In genomic region chr9:99819484-99820329, GRCh38 we compare ENCODE assay signal across 1 cellular context.
TF ChIP-seq lines count a peak whose summit lies in the region.

No MANE protein-coding gene starts in this region.

TF ChIP-seq in HepG2, 621 proteins besides CTCF, POLR2A, EP300 and RAD21 (continued from another document and continues in another):
- peak; percentile 66 for TF ChIP-seq SKI (IDR thresholded peaks at IDR 0.05; ENCODE audit: partially characterized antibody)
- TF ChIP-seq, protein P1, sequence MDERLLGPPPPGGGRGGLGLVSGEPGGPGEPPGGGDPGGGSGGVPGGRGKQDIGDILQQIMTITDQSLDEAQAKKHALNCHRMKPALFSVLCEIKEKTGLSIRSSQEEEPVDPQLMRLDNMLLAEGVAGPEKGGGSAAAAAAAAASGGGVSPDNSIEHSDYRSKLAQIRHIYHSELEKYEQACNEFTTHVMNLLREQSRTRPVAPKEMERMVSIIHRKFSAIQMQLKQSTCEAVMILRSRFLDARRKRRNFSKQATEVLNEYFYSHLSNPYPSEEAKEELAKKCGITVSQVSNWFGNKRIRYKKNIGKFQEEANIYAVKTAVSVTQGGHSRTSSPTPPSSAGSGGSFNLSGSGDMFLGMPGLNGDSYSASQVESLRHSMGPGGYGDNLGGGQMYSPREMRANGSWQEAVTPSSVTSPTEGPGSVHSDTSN (CRISPR knock-in tag; IDR thresholded peaks at IDR 0.05): 0 out of 2 replicates have a peak, but pooled peaks have one; percentile 13
- TF ChIP-seq MYPOP (CRISPR knock-in tag; IDR thresholded peaks at IDR 0.05): peak; percentile 44
- TF ChIP-seq ARNT2 (CRISPR knock-in tag; IDR thresholded peaks at IDR 0.05; ENCODE audit: low read depth): peak; percentile 90
- TF ChIP-seq TCF12 (IDR thresholded peaks at IDR 0.05): no peak
- TF ChIP-seq TCF12 (CRISPR knock-in tag; IDR thresholded peaks at IDR 0.05): peak; percentile 63; the same call in 1 of the 2 replicates
- peak; percentile 62; the same call in 1 of the 2 replicates for TF ChIP-seq EEA1 (CRISPR knock-in tag; IDR thresholded peaks at IDR 0.05; ENCODE audit: borderline replicate concordance)
- TF ChIP-seq ZNF614 (CRISPR knock-in tag; IDR thresholded peaks at IDR 0.05; ENCODE audit: borderline replicate concordance): 0 out of 2 replicates have a peak, but pooled peaks have one; percentile 57
- TF ChIP-seq BHLHE40 (IDR thresholded peaks at IDR 0.05; ENCODE audit: low read length): peak; percentile 48; the same call in 1 of the 2 replicates
- TF ChIP-seq DPF2 (CRISPR knock-in tag; IDR thresholded peaks at IDR 0.05; ENCODE audit: borderline replicate concordance, low read depth): no peak
- TF ChIP-seq FOXJ3 (CRISPR knock-in tag; IDR thresholded peaks at IDR 0.05; ENCODE audit: borderline replicate concordance): no peak
- 0 out of 2 replicates have a peak, but pooled peaks have one; percentile 38 for TF ChIP-seq ZNF749 (CRISPR knock-in tag; IDR thresholded peaks at IDR 0.05; ENCODE audit: borderline replicate concordance)
- peak; percentile 80 for TF ChIP-seq ASH2L (IDR thresholded peaks at IDR 0.05; ENCODE audit: insufficient read length, low read depth, low read length)
- TF ChIP-seq SMARCC2 (IDR thresholded peaks at IDR 0.05): no peak
- peak in 1 of 2 experiments; percentile 69; a peak in 2 of 4 replicates for TF ChIP-seq NR2F1 (CRISPR knock-in tag; IDR thresholded peaks at IDR 0.05)
- TF ChIP-seq ZNF335 (CRISPR knock-in tag; IDR thresholded peaks at IDR 0.05): peak; percentile 91
- TF ChIP-seq SRF (IDR thresholded peaks at IDR 0.05; ENCODE audit: low read depth, low read length): peak; percentile 96
- TF ChIP-seq, protein P2, sequence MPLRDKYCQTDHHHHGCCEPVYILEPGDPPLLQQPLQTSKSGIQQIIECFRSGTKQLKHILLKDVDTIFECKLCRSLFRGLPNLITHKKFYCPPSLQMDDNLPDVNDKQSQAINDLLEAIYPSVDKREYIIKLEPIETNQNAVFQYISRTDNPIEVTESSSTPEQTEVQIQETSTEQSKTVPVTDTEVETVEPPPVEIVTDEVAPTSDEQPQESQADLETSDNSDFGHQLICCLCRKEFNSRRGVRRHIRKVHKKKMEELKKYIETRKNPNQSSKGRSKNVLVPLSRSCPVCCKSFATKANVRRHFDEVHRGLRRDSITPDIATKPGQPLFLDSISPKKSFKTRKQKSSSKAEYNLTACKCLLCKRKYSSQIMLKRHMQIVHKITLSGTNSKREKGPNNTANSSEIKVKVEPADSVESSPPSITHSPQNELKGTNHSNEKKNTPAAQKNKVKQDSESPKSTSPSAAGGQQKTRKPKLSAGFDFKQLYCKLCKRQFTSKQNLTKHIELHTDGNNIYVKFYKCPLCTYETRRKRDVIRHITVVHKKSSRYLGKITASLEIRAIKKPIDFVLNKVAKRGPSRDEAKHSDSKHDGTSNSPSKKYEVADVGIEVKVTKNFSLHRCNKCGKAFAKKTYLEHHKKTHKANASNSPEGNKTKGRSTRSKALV (CRISPR knock-in tag; IDR thresholded peaks at IDR 0.05): peak; percentile 34; the same call in 1 of the 2 replicates
- no peak for TF ChIP-seq HNF4G (IDR thresholded peaks at IDR 0.05; ENCODE audit: borderline replicate concordance, low read depth, low read length)
- peak; percentile 43; the same call in 1 of the 2 replicates for TF ChIP-seq HNF4G (CRISPR knock-in tag; IDR thresholded peaks at IDR 0.05; ENCODE audit: borderline replicate concordance, low read depth)
- no peak for TF ChIP-seq ZNF7 (CRISPR knock-in tag; IDR thresholded peaks at IDR 0.05)
- no peak for TF ChIP-seq ATRX (CRISPR knock-in tag; IDR thresholded peaks at IDR 0.05; ENCODE audit: borderline replicate concordance)
- no peak; the same call in 1 of the 2 replicates for TF ChIP-seq HES4 (CRISPR knock-in tag; IDR thresholded peaks at IDR 0.05; ENCODE audit: borderline replicate concordance)
- TF ChIP-seq MBNL3 (CRISPR knock-in tag; conservative IDR thresholded peaks at IDR 0.05): no peak
- TF ChIP-seq CREM (IDR thresholded peaks at IDR 0.05): peak; percentile 74
- no peak for TF ChIP-seq CREM (CRISPR knock-in tag; IDR thresholded peaks at IDR 0.05)
- peak; percentile 11; the same call in 1 of the 2 replicates for TF ChIP-seq FOXK1 (CRISPR knock-in tag; IDR thresholded peaks at IDR 0.05; ENCODE audit: borderline replicate concordance, low read depth)
- peak; percentile 52 for TF ChIP-seq ZNF501 (CRISPR knock-in tag; IDR thresholded peaks at IDR 0.05)
- TF ChIP-seq ZNF891 (CRISPR knock-in tag; IDR thresholded peaks at IDR 0.05): peak; percentile 72
- peak; percentile 25; the same call in 1 of the 2 replicates for TF ChIP-seq SOX5 (CRISPR knock-in tag; IDR thresholded peaks at IDR 0.05; ENCODE audit: borderline replicate concordance)
- no peak for TF ChIP-seq ZNF784 (CRISPR knock-in tag; IDR thresholded peaks at IDR 0.05; ENCODE audit: borderline replicate concordance)
- TF ChIP-seq, protein P3, sequence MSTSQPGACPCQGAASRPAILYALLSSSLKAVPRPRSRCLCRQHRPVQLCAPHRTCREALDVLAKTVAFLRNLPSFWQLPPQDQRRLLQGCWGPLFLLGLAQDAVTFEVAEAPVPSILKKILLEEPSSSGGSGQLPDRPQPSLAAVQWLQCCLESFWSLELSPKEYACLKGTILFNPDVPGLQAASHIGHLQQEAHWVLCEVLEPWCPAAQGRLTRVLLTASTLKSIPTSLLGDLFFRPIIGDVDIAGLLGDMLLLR (CRISPR knock-in tag; IDR thresholded peaks at IDR 0.05): peak; percentile 67
- TF ChIP-seq JDP2 (CRISPR knock-in tag; IDR thresholded peaks at IDR 0.05; ENCODE audit: borderline replicate concordance): no peak
- peak; percentile 87; the same call in 1 of the 2 replicates for TF ChIP-seq CHCHD3 (CRISPR knock-in tag; IDR thresholded peaks at IDR 0.05)
- TF ChIP-seq SCMH1 (CRISPR knock-in tag; IDR thresholded peaks at IDR 0.05; ENCODE audit: borderline replicate concordance): no peak
- peak; percentile 54 for TF ChIP-seq PHF20 (CRISPR knock-in tag; IDR thresholded peaks at IDR 0.05)
- TF ChIP-seq, protein P4, sequence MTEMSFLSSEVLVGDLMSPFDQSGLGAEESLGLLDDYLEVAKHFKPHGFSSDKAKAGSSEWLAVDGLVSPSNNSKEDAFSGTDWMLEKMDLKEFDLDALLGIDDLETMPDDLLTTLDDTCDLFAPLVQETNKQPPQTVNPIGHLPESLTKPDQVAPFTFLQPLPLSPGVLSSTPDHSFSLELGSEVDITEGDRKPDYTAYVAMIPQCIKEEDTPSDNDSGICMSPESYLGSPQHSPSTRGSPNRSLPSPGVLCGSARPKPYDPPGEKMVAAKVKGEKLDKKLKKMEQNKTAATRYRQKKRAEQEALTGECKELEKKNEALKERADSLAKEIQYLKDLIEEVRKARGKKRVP (CRISPR knock-in tag; IDR thresholded peaks at IDR 0.05): 0 out of 4 replicates have a peak, but pooled peaks of 1 of the 2 experiments have one; percentile 4
- TF ChIP-seq ZFYVE20 (CRISPR knock-in tag; IDR thresholded peaks at IDR 0.05; ENCODE audit: borderline replicate concordance, low read depth): 0 out of 2 replicates have a peak, but pooled peaks have one; percentile 50
- TF ChIP-seq KLF16 (CRISPR knock-in tag; IDR thresholded peaks at IDR 0.05): 0 out of 4 replicates have a peak, but pooled peaks of 1 of the 2 experiments have one; percentile 44
- TF ChIP-seq POGZ (CRISPR knock-in tag; IDR thresholded peaks at IDR 0.05): peak; percentile 24; the same call in 1 of the 2 replicates
- no peak for TF ChIP-seq SRSF9 (IDR thresholded peaks at IDR 0.05; ENCODE audit: borderline replicate concordance, insufficient read depth, low read depth, low read length, poor library complexity, severe bottlenecking)
- TF ChIP-seq ZFP41 (CRISPR knock-in tag; IDR thresholded peaks at IDR 0.05; ENCODE audit: borderline replicate concordance): peak; percentile 54; the same call in 1 of the 2 replicates
- peak; percentile 71 for TF ChIP-seq ZBTB21 (CRISPR knock-in tag; IDR thresholded peaks at IDR 0.05)
- TF ChIP-seq SMAD3 (CRISPR knock-in tag; IDR thresholded peaks at IDR 0.05): no peak
- TF ChIP-seq ZNF20 (CRISPR knock-in tag; IDR thresholded peaks at IDR 0.05): no peak
- TF ChIP-seq DNMT1 (CRISPR knock-in tag; IDR thresholded peaks at IDR 0.05): peak; percentile 58; the same call in 1 of the 2 replicates
- TF ChIP-seq RFX1 (IDR thresholded peaks at IDR 0.05): no peak
- no peak for TF ChIP-seq ZNF432 (CRISPR knock-in tag; IDR thresholded peaks at IDR 0.05; ENCODE audit: borderline replicate concordance)
- peak; percentile 72; the same call in 1 of the 2 replicates for TF ChIP-seq TBX2 (CRISPR knock-in tag; IDR thresholded peaks at IDR 0.05; ENCODE audit: borderline replicate concordance)
- TF ChIP-seq ADNP (CRISPR knock-in tag; IDR thresholded peaks at IDR 0.05): no peak
- TF ChIP-seq GABPB1 (CRISPR knock-in tag; IDR thresholded peaks at IDR 0.05): peak; percentile 90
- TF ChIP-seq KDM3A (CRISPR knock-in tag; IDR thresholded peaks at IDR 0.05; ENCODE audit: low read depth): 0 out of 2 replicates have a peak, but pooled peaks have one; percentile 19
- TF ChIP-seq ZNF788 (CRISPR knock-in tag; IDR thresholded peaks at IDR 0.05; ENCODE audit: borderline replicate concordance): peak; percentile 48; the same call in 1 of the 2 replicates
- no peak; the same call in 1 of the 2 replicates for TF ChIP-seq KLF15 (CRISPR knock-in tag; IDR thresholded peaks at IDR 0.05; ENCODE audit: borderline replicate concordance)
- TF ChIP-seq ZNF572 (CRISPR knock-in tag; IDR thresholded peaks at IDR 0.05): no peak
- TF ChIP-seq, protein P5, sequence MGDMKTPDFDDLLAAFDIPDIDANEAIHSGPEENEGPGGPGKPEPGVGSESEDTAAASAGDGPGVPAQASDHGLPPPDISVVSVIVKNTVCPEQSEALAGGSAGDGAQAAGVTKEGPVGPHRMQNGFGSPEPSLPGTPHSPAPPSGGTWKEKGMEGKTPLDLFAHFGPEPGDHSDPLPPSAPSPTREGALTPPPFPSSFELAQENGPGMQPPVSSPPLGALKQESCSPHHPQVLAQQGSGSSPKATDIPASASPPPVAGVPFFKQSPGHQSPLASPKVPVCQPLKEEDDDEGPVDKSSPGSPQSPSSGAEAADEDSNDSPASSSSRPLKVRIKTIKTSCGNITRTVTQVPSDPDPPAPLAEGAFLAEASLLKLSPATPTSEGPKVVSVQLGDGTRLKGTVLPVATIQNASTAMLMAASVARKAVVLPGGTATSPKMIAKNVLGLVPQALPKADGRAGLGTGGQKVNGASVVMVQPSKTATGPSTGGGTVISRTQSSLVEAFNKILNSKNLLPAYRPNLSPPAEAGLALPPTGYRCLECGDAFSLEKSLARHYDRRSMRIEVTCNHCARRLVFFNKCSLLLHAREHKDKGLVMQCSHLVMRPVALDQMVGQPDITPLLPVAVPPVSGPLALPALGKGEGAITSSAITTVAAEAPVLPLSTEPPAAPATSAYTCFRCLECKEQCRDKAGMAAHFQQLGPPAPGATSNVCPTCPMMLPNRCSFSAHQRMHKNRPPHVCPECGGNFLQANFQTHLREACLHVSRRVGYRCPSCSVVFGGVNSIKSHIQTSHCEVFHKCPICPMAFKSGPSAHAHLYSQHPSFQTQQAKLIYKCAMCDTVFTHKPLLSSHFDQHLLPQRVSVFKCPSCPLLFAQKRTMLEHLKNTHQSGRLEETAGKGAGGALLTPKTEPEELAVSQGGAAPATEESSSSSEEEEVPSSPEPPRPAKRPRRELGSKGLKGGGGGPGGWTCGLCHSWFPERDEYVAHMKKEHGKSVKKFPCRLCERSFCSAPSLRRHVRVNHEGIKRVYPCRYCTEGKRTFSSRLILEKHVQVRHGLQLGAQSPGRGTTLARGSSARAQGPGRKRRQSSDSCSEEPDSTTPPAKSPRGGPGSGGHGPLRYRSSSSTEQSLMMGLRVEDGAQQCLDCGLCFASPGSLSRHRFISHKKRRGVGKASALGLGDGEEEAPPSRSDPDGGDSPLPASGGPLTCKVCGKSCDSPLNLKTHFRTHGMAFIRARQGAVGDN (CRISPR knock-in tag; IDR thresholded peaks at IDR 0.05): peak; percentile 89
- peak; percentile 79; the same call in 1 of the 2 replicates for TF ChIP-seq ZNF639 (CRISPR knock-in tag; conservative IDR thresholded peaks at IDR 0.05)
- peak; percentile 19 for TF ChIP-seq HNRNPK (IDR thresholded peaks at IDR 0.05; ENCODE audit: low read depth, low read length, poor library complexity, severe bottlenecking)
- TF ChIP-seq CAMTA2 (CRISPR knock-in tag; IDR thresholded peaks at IDR 0.05; ENCODE audit: borderline replicate concordance): no peak
- TF ChIP-seq ZNF496 (CRISPR knock-in tag; IDR thresholded peaks at IDR 0.05; ENCODE audit: insufficient replicate concordance): no peak
- TF ChIP-seq ZNF564 (CRISPR knock-in tag; IDR thresholded peaks at IDR 0.05): 0 out of 2 replicates have a peak, but pooled peaks have one; percentile 84
- peak; percentile 32; the same call in 1 of the 2 replicates for TF ChIP-seq CCDC6 (CRISPR knock-in tag; IDR thresholded peaks at IDR 0.05)
- TF ChIP-seq MYC (CRISPR knock-in tag; IDR thresholded peaks at IDR 0.05; ENCODE audit: borderline replicate concordance): peak; percentile 65; the same call in 1 of the 2 replicates
